Comparison of ENCODE assay signal across 23 cellular contexts in genomic region chr6:110054664-110055386, GRCh38.
"Had no signal": no experiment of that assay in that cellular context is flagged by ENCODE, and none has a peak within 500 bp of the region (broad histone marks: within the 10 kb centered on the region; RNA-seq: fewer than 3 reads in every experiment).

No MANE protein-coding gene starts in this region.

- H3K27me3 ChIP-seq: breast epithelium, gastrocnemius medialis had no signal

- H3K9me3 ChIP-seq: breast epithelium, gastrocnemius medialis, mucosa of descending colon, thoracic aorta had no signal

- DNase-seq: activated CD4-positive, alpha-beta T cell treated with anti-CD3 and anti-CD28 coated beads for 4 hours; activated CD4-positive, alpha-beta T cell treated with anti-CD3 and anti-CD28 coated beads, Interleukin-2, amount 50 U/mL, for 4 hours; activated naive CD4-positive, alpha-beta T cell; activated T-cell treated with anti-CD3 and anti-CD28 coated beads for 4 hours; activated T-cell treated with anti-CD3 and anti-CD28 coated beads, Interleukin-2, amount 50 U/mL, for 72 hours; central memory CD4-positive, alpha-beta T cell; effector CD4-positive, alpha-beta T cell; gastrocnemius medialis; glutamatergic neuron; islet precursor cell; left ventricle myocardium superior; mucosa of descending colon; stimulated activated CD4-positive, alpha-beta T cell treated with anti-CD3 and anti-CD28 coated beads, Interleukin-1b, Interleukin-23, amount 100 ng/mL, for 48 hours; stimulated activated naive CD4-positive, alpha-beta T cell treated with Interleukin-2 at 50 U/mL for 16 hours; T-helper 1 cell; trophoblast cell had no signal

- H3K36me3 ChIP-seq: breast epithelium, gastrocnemius medialis, thoracic aorta had no signal

- H3K4me3 ChIP-seq: breast epithelium, gastrocnemius medialis, hepatocyte, mucosa of descending colon, smooth muscle cell, thoracic aorta had no signal

- H3K27ac Mint-ChIP-seq: activated T-cell treated with anti-CD3 and anti-CD28 coated beads, Interleukin-2, amount 50 U/mL, for 72 hours; natural killer cell treated with Interleukin-12 subunit alpha and Interleukin-12 subunit beta and Interleukin-15 and Interleukin-18, amount 100 ng/mL, for 72 hours had no signal

- H3K4me3 Mint-ChIP-seq: activated T-cell treated with anti-CD3 and anti-CD28 coated beads, Interleukin-2, amount 50 U/mL, for 72 hours; natural killer cell treated with Interleukin-12 subunit alpha and Interleukin-12 subunit beta and Interleukin-15 and Interleukin-18, amount 100 ng/mL, for 72 hours had no signal

- H3K27ac ChIP-seq: breast epithelium, gastrocnemius medialis, hepatocyte, thoracic aorta, VCaP had no signal

- H3K4me1 ChIP-seq: breast epithelium, gastrocnemius medialis had no signal

- H3K9me3 Mint-ChIP-seq: activated naive CD4-positive, alpha-beta T cell treated with anti-CD3 and anti-CD28 coated beads, Interleukin-2, amount 50 U/mL, for 72 hours; activated T-cell treated with anti-CD3 and anti-CD28 coated beads, Interleukin-2, amount 50 U/mL, for 72 hours; natural killer cell treated with Interleukin-12 subunit alpha and Interleukin-12 subunit beta and Interleukin-15 and Interleukin-18, amount 100 ng/mL, for 72 hours had no signal

- ATAC-seq: activated naive CD4-positive, alpha-beta T cell treated with anti-CD3 and anti-CD28 coated beads, Interleukin-2, amount 50 U/mL, for 72 hours; activated T-cell treated with anti-CD3 and anti-CD28 coated beads, Interleukin-2, amount 50 U/mL, for 72 hours; gastrocnemius medialis; left ventricle myocardium superior; mucosa of descending colon; natural killer cell treated with Interleukin-12 subunit alpha and Interleukin-12 subunit beta and Interleukin-15 and Interleukin-18, amount 100 ng/mL, for 72 hours had no signal
